In genomic region chr2:17672583-17673317, GRCh38 we compare ENCODE assay signal across 12 cellular contexts.
DNase-seq lines count a peak whose midpoint lies in the region; ATAC-seq and TF ChIP-seq lines count a peak whose summit lies in the region.
"Had no signal": no experiment of that assay in that cellular context is flagged by ENCODE, and none has a peak within 500 bp of the region (broad histone marks: within the 10 kb centered on the region; RNA-seq: fewer than 3 reads in every experiment).

No MANE protein-coding gene starts in this region.

- H4K5ac ChIP-seq in H9 (ENCODE audit: insufficient read length, low read depth, low read length) = no peak overlapping the region

- no peaks in the 10 kb centered on the region for H3K23me2 ChIP-seq in H9 (ENCODE audit: insufficient read length, low read depth, low read length, poor library complexity, severe bottlenecking)

- ATAC-seq in HG03354 (IDR thresholded peaks at IDR 0.05; ENCODE audit: poor library complexity, severe bottlenecking, unreplicated experiment) (peak; percentile 40), GM18870 (IDR thresholded peaks at IDR 0.05; ENCODE audit: unreplicated experiment) (no peak)

- H3K79me1 ChIP-seq in H9 (ENCODE audit: insufficient read depth, low read depth, low read length, poor library complexity, severe bottlenecking) = no peaks in the 10 kb centered on the region

- H3K4me1 ChIP-seq in osteoblast (ENCODE audit: insufficient read depth, low read length) (peaks cover 2% of the 10 kb centered on the region), H9 (ENCODE audit: insufficient read depth, low read length) (no peaks in the 10 kb centered on the region)

- no peak for DNase-seq in GM12864 (ENCODE audit: low read depth)
- peak; percentile 65 for DNase-seq in astrocyte of the spinal cord (ENCODE audit: low read depth, low spot score)
- DNase-seq in osteoblast (ENCODE audit: insufficient read length, low spot score, missing footprints) = peak; percentile 76
- DNase-seq in H9 = no peak
- DNase-seq in germinal center (ENCODE audit: low spot score) = no peak
- DNase-seq: activated CD4-positive, alpha-beta T cell treated with anti-CD3 and anti-CD28 coated beads, Interleukin-2, amount 50 U/mL, for 4 hours; hippocampal formation; NCI-H2107; SHP77 treated with DMSO at 0.1 percent for 48 hours; stimulated activated CD4-positive, alpha-beta T cell treated with anti-CD3 and anti-CD28 coated beads, Interleukin-15, amount 100 ng/mL, for 24 hours had no signal

- H2BK5ac ChIP-seq in H9 (ENCODE audit: insufficient read length, low read length) = no peak overlapping the region

- no peak overlapping the region for H3K14ac ChIP-seq in H9 (ENCODE audit: insufficient read depth, low read length)

- H3K4me3 ChIP-seq in GM12864 (ENCODE audit: low read depth, low read length) = no peak overlapping the region
- no peak overlapping the region for H3K4me3 ChIP-seq in astrocyte of the spinal cord (ENCODE audit: low read depth, low read length)
- H3K4me3 ChIP-seq in osteoblast (ENCODE audit: insufficient read depth, low read length) = no peak overlapping the region

- TF ChIP-seq CTCF in GM12864 (IDR thresholded peaks at IDR 0.05; ENCODE audit: low read depth, low read length, missing control alignments) = peak; percentile 5
- TF ChIP-seq CTCF in astrocyte of the spinal cord (IDR thresholded peaks at IDR 0.05; ENCODE audit: low read depth, low read length) = no peak
- no peak for TF ChIP-seq CTCF in osteoblast (IDR thresholded peaks at IDR 0.05; ENCODE audit: extremely low read depth, low read depth, low read length)
- TF ChIP-seq CTCF in H9 (conservative IDR thresholded peaks at IDR 0.05) = no peak

- H3K18ac ChIP-seq in H9 (ENCODE audit: insufficient read length, low read depth, low read length) = no peak overlapping the region

- H2BK12ac ChIP-seq in H9 (ENCODE audit: insufficient read length, low read depth, low read length) = no peak overlapping the region

- H4K20me1 ChIP-seq in osteoblast (ENCODE audit: insufficient read depth, low read length) (no peaks in the 10 kb centered on the region), H9 (ENCODE audit: control insufficient read depth, insufficient read depth, insufficient read length) (no peaks in the 10 kb centered on the region)

- no peak overlapping the region for H3K4ac ChIP-seq in H9 (ENCODE audit: low read depth, low read length)

- no peak overlapping the region for H3K27ac Mint-ChIP-seq in H9

- H3T11ph ChIP-seq in H9 (ENCODE audit: low read length) = no peak overlapping the region

- no CpG with 5 or more reads among the region's 7 CpGs for WGBS in H9 (ENCODE audit: extremely low coverage, insufficient read length, low lambda C conversion rate)

- H3K79me2 ChIP-seq in osteoblast (ENCODE audit: insufficient read depth, low read length) (no peaks in the 10 kb centered on the region), H9 (ENCODE audit: insufficient read depth, low read length) (no peaks in the 10 kb centered on the region)

- H3K9ac ChIP-seq in H9 (ENCODE audit: extremely low read depth, insufficient read length, low read length) = no peak overlapping the region

- H3K9me3 Mint-ChIP-seq in H9 = no peaks in the 10 kb centered on the region

- H3K4me2 ChIP-seq in osteoblast (ENCODE audit: insufficient read depth, low read length) = no peak overlapping the region
- H3K4me2 ChIP-seq in H9 (ENCODE audit: insufficient read depth, insufficient read length, low read length) = no peak overlapping the region

- H2AFZ ChIP-seq in osteoblast (ENCODE audit: low read length) (no peak overlapping the region), H9 (ENCODE audit: low read length) (no peak overlapping the region)

- no peaks in the 10 kb centered on the region for H3K27me3 Mint-ChIP-seq in H9 (ENCODE audit: low read depth)

- peaks cover 15 to 51% (median 47%) of the 10 kb centered on the region in 3 experiments for H3K36me3 Mint-ChIP-seq in H9 (ENCODE audit: insufficient read depth in 1 of 3, low read depth in 3 of 3)

- in situ Hi-C loops in astrocyte of the spinal cord (cut with HindIII; ENCODE audit: low sequenced_read_pairs) = no loop called here

- no peak overlapping the region for H2BK120ac ChIP-seq in H9 (ENCODE audit: low read depth, low read length, poor library complexity, severe bottlenecking)

- no peaks in the 10 kb centered on the region for H3K27me3 ChIP-seq in osteoblast (ENCODE audit: insufficient read depth, low read length)
- H3K27me3 ChIP-seq in H9 (ENCODE audit: insufficient read depth, low read length) = no peaks in the 10 kb centered on the region

- H2BK20ac ChIP-seq in H9 (ENCODE audit: low read depth, low read length, poor library complexity, severe bottlenecking) = no peak overlapping the region

- H3K23ac ChIP-seq in H9 (ENCODE audit: insufficient read length, low read depth, low read length) = no peak overlapping the region

- no peak overlapping the region for H4K91ac ChIP-seq in H9 (ENCODE audit: insufficient read length, low read depth, low read length)

- no peak overlapping the region for H3K4me3 Mint-ChIP-seq in H9

- H2BK15ac ChIP-seq in H9 (ENCODE audit: low read depth, low read length) = no peak overlapping the region

- H2AK5ac ChIP-seq in H9 (ENCODE audit: insufficient read length, low read length) = no peak overlapping the region

- H3K56ac ChIP-seq in H9 (ENCODE audit: insufficient read length, low read depth, low read length) = no peak overlapping the region

- H3K27ac ChIP-seq in osteoblast (ENCODE audit: low read depth, low read length) (peak overlapping the region; percentile 53), H9 (ENCODE audit: insufficient read length, low read depth, low read length) (no peak overlapping the region)

- H4K8ac ChIP-seq in H9 (replicated peaks; ENCODE audit: insufficient read length, low read depth, low read length) = no peak overlapping the region

- no peaks in the 10 kb centered on the region for H3K4me1 Mint-ChIP-seq in H9

- H3K36me3 ChIP-seq in osteoblast (ENCODE audit: insufficient read depth, low read length) = peaks cover 24% of the 10 kb centered on the region

- no peaks in the 10 kb centered on the region for H3K9me3 ChIP-seq in osteoblast (ENCODE audit: low read depth, low read length)
- H3K9me3 ChIP-seq in H9 (ENCODE audit: control insufficient read depth, low read depth, low read length) = no peaks in the 10 kb centered on the region

Comparison
In these comparisons a context has a peak if more than half of its experiments do, and no peak if none do; other contexts are left out.
1. DNase-seq: peak in astrocyte of the spinal cord (single experiment) and osteoblast (single experiment); none in GM12864 (single experiment), H9 (single experiment) and germinal center (single experiment).